ENCODE assay signal across 11 cellular contexts in genomic region chr4:8060632-8061031, GRCh38.
"Had no signal": no experiment of that assay in that cellular context is flagged by ENCODE, and none has a peak within 500 bp of the region (broad histone marks: within the 10 kb centered on the region; RNA-seq: fewer than 3 reads in every experiment).

No MANE protein-coding gene starts in this region.

- ATAC-seq: HCT116 had no signal

- H3K27ac ChIP-seq: GM23248, KMS-11 had no signal

- H3K9ac ChIP-seq: GM23248, KMS-11 had no signal

- H2AFZ ChIP-seq: GM23248 had no signal

- FAIRE-seq: H54, HTR-8/SVneo had no signal

- H3K4me1 ChIP-seq: HAP-1 had no signal

- H3K4me3 ChIP-seq: GM23248, HAP-1 had no signal

- H3K4me2 ChIP-seq: KMS-11 had no signal

- DNase-seq: GM23248, GOT3, HFFc6, IMR-90, Karpas-422, KBM-7 had no signal

- H3K36me3 ChIP-seq: HAP-1 had no signal
